ENCODE assay signal across 11 cellular contexts in the genomic region with DNA sequence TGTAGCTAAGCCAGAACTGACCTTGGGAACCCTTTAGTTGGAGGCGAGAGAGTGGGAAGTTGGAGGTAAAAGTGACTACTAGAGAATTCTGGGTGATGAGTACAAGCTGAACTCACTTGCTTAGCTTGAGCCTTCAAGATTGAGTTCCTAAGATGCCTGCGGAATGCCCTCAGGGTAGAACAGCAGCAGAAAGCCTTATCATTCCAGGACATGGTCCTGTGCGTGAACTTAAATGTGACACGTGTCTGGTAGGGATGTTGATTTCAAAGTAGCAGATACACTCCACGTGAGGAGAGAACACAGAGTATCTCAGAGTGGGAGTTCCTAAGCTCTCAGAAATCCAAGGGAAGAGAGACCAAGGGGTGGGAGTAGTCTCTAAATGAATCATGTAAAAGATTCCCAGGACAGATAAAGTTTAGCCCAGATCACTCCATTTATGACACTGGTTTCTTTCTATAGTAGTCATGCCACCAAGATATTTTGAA.
A peak's percentile ranks its signal among the peaks of the same experiment; 100 is the strongest.
DNase-seq lines count a peak whose midpoint lies in the region.
"Had no signal": no experiment of that assay in that cellular context is flagged by ENCODE, and none has a peak within 500 bp of the region (broad histone marks: within the 10 kb centered on the region; RNA-seq: fewer than 3 reads in every experiment).

No MANE protein-coding gene starts in this region.

- H3K4me1 ChIP-seq in duodenal mucosa (ENCODE audit: control insufficient read depth in 1 of 2, insufficient read depth in 2 of 2, low read length in 2 of 2) = peaks cover 20 to 27% of the 10 kb centered on the region in 2 donors
- H3K4me1 ChIP-seq in trophoblast cell (ENCODE audit: control insufficient read depth in 1 of 2, insufficient read depth in 2 of 2, low read length in 2 of 2) = peaks cover 6 to 9% of the 10 kb centered on the region in 2 experiments

- H3K27me3 ChIP-seq in duodenal mucosa (ENCODE audit: control insufficient read depth in 1 of 2, insufficient read depth in 2 of 2, low read length in 2 of 2) = no peaks in the 10 kb centered on the region
- H3K27me3 ChIP-seq in trophoblast cell (ENCODE audit: insufficient read depth, low read length) = no peaks in the 10 kb centered on the region

- no CpG with 5 or more reads among the region's 5 CpGs for WGBS in trophoblast cell (ENCODE audit: extremely low coverage, insufficient coverage, insufficient read length)

- no peak overlapping the region for H3K23ac ChIP-seq in trophoblast cell (ENCODE audit: low read length)

- H3K4me2 ChIP-seq in trophoblast cell (ENCODE audit: low read length) = no peak overlapping the region

- H3K36me3 ChIP-seq in duodenal mucosa (ENCODE audit: control insufficient read depth in 1 of 2, insufficient read depth in 2 of 2, low read length in 2 of 2) = peaks cover 0 to 4% of the 10 kb centered on the region in 2 donors
- peaks cover 2 to 5% of the 10 kb centered on the region in 2 experiments for H3K36me3 ChIP-seq in trophoblast cell (ENCODE audit: control insufficient read depth in 1 of 2, insufficient read depth in 2 of 2, low read length in 2 of 2)

- H4K12ac ChIP-seq in trophoblast cell (ENCODE audit: low read depth, low read length) = no peak overlapping the region

- H2AK5ac ChIP-seq in trophoblast cell (ENCODE audit: low read length) = no peak overlapping the region

- H4K8ac ChIP-seq in trophoblast cell (ENCODE audit: low read depth, low read length) = no peak overlapping the region

- no peaks in the 10 kb centered on the region for H3K79me2 ChIP-seq in trophoblast cell (ENCODE audit: control insufficient read depth, insufficient read depth, low read length, poor library complexity)

- no peak overlapping the region for H2AFZ ChIP-seq in trophoblast cell (ENCODE audit: insufficient read depth, low read length, poor library complexity)

- peak; percentile 28 for DNase-seq in ELR (ENCODE audit: low read depth)
- peak; percentile 59 for DNase-seq in HT-29 (ENCODE audit: low spot score)
- peak; percentile 90 to 94 for DNase-seq in trophoblast cell
- DNase-seq in hypothalamus (lab: John Stamatoyannopoulos, UW) = no peak
- DNase-seq in NCI-H1694 treated with DMSO at 0.1 percent for 48 hours (lab: John Stamatoyannopoulos, UW) = no peak
- DNase-seq in hepatic stellate cell (ENCODE audit: low spot score) = no peak
- DNase-seq: activated CD8-positive, alpha-beta memory T cell treated with anti-CD3 and anti-CD28 coated beads, Interleukin-2, amount 10 ng/mL, durations not matched to agents 7 days and 5 days; activated naive CD4-positive, alpha-beta T cell treated with anti-CD3 and anti-CD28 coated beads, Interleukin-2, amount 10 ng/mL, durations not matched to agents 7 days and 5 days; CD4-positive, CD25-positive, alpha-beta regulatory T cell; effector CD8-positive, alpha-beta T cell had no signal

- peak overlapping the region; percentile 36 for H2BK12ac ChIP-seq in trophoblast cell (ENCODE audit: low read length)

- no peak overlapping the region for H2BK120ac ChIP-seq in trophoblast cell (ENCODE audit: insufficient read depth, low read length, poor library complexity)

- H4K91ac ChIP-seq in trophoblast cell (ENCODE audit: low read depth, low read length) = no peak overlapping the region

- peak overlapping the region; percentile 19 for H2BK5ac ChIP-seq in trophoblast cell (ENCODE audit: low read depth, low read length, poor library complexity)

- H3K9ac ChIP-seq in duodenal mucosa (ENCODE audit: low read depth in 1 of 2, low read length in 2 of 2) (peak overlapping the region in 1 of 2 donors; percentile 33), trophoblast cell (ENCODE audit: low read length) (no peak overlapping the region)

- H3K14ac ChIP-seq in trophoblast cell (ENCODE audit: low read length) = no peak overlapping the region

- no peaks in the 10 kb centered on the region for H3K79me1 ChIP-seq in trophoblast cell (ENCODE audit: low read length)

- H3K4me3 ChIP-seq in duodenal mucosa (ENCODE audit: low read depth in 1 of 2, low read length in 2 of 2) = peak overlapping the region; percentile 40 to 49
- H3K4me3 ChIP-seq in trophoblast cell (ENCODE audit: low read depth, low read length) = no peak overlapping the region

- H3K18ac ChIP-seq in trophoblast cell (ENCODE audit: low read length) = no peak overlapping the region

- H3K27ac ChIP-seq in duodenal mucosa (ENCODE audit: low read depth, low read length) (peak overlapping the region; percentile 44), trophoblast cell (ENCODE audit: low read depth, low read length) (no peak overlapping the region)

- no peak overlapping the region for H3K4ac ChIP-seq in trophoblast cell (ENCODE audit: low read depth, low read length)

- H3K9me3 ChIP-seq in duodenal mucosa (ENCODE audit: control insufficient read depth in 1 of 2, low read length in 2 of 2) (no peaks in the 10 kb centered on the region), trophoblast cell (ENCODE audit: insufficient read depth, low read depth, low read length) (no peaks in the 10 kb centered on the region)

Comparison
In these comparisons a context has a peak if more than half of its experiments do, and no peak if none do; other contexts are left out.
1. DNase-seq: peak in ELR (single experiment), HT-29 (single experiment) and trophoblast cell (2 of 2); none in hypothalamus (0 of 51), NCI-H1694 treated with DMSO at 0.1 percent for 48 hours (single experiment) and hepatic stellate cell (single experiment).